In the genomic region with DNA sequence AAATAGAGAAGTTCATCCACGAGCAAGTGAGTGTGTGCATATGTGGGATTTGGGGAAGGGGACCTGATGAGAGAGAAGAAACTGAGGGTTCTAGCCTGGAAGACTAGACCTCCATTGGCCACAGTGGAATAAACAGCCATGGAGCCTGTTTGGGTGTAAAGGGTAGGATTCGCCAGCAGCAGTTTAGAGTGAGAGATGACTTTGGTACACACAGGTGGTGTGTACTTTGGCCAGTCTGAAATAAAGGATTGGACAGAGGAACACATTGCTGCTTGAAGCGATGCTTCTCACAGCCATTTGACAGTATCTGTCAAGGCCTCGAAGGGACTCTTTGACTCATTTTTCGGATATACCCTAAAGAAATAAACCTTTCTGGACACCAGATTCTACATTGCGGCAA, we compare ENCODE assay signal across 2 cellular contexts.
TF ChIP-seq lines count a peak whose summit lies in the region.

No MANE protein-coding gene starts in this region.

TF ChIP-seq in GM12878, 131 proteins besides CTCF, POLR2A, EP300 and RAD21:
- TF ChIP-seq TBL1XR1 (IDR thresholded peaks at IDR 0.05; ENCODE audit: low read depth, low read length) (no peak), DPF2 (IDR thresholded peaks at IDR 0.05) (no peak), BCL11A (IDR thresholded peaks at IDR 0.05; ENCODE audit: low read depth, low read length) (no peak), POU2F2 (IDR thresholded peaks at IDR 0.05; ENCODE audit: borderline replicate concordance, low read depth, low read length) (no peak), ZNF217 (IDR thresholded peaks at IDR 0.05) (no peak), SUPT20H (IDR thresholded peaks at IDR 0.05; ENCODE audit: borderline replicate concordance, control insufficient read depth, low read depth, low read length) (no peak), RAD51 (IDR thresholded peaks at IDR 0.05) (no peak), NR2C1 (IDR thresholded peaks at IDR 0.05) (no peak), SP1 (IDR thresholded peaks at IDR 0.05; ENCODE audit: low read depth, low read length) (no peak), JUND (IDR thresholded peaks at IDR 0.05; ENCODE audit: low read depth, low read length) (no peak), CHD1 (IDR thresholded peaks at IDR 0.05; ENCODE audit: low read depth, low read length) (no peak), RBBP5 (conservative IDR thresholded peaks at IDR 0.05) (no peak), BHLHE40 (IDR thresholded peaks at IDR 0.05; ENCODE audit: borderline replicate concordance in 1 of 2, low read depth in 2 of 2, low read length in 1 of 2) (no peak), KLF5 (IDR thresholded peaks at IDR 0.05; ENCODE audit: partially characterized antibody) (no peak), HDAC2 (IDR thresholded peaks at IDR 0.05) (no peak), IRF4 (IDR thresholded peaks at IDR 0.05; ENCODE audit: low read depth, low read length) (no peak)
- TF ChIP-seq, protein P1, sequence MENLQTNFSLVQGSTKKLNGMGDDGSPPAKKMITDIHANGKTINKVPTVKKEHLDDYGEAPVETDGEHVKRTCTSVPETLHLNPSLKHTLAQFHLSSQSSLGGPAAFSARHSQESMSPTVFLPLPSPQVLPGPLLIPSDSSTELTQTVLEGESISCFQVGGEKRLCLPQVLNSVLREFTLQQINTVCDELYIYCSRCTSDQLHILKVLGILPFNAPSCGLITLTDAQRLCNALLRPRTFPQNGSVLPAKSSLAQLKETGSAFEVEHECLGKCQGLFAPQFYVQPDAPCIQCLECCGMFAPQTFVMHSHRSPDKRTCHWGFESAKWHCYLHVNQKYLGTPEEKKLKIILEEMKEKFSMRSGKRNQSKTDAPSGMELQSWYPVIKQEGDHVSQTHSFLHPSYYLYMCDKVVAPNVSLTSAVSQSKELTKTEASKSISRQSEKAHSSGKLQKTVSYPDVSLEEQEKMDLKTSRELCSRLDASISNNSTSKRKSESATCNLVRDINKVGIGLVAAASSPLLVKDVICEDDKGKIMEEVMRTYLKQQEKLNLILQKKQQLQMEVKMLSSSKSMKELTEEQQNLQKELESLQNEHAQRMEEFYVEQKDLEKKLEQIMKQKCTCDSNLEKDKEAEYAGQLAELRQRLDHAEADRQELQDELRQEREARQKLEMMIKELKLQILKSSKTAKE (IDR thresholded peaks at IDR 0.05; ENCODE audit: low read depth, poor library complexity, severe bottlenecking) = no peak
- TF ChIP-seq, protein P2, sequence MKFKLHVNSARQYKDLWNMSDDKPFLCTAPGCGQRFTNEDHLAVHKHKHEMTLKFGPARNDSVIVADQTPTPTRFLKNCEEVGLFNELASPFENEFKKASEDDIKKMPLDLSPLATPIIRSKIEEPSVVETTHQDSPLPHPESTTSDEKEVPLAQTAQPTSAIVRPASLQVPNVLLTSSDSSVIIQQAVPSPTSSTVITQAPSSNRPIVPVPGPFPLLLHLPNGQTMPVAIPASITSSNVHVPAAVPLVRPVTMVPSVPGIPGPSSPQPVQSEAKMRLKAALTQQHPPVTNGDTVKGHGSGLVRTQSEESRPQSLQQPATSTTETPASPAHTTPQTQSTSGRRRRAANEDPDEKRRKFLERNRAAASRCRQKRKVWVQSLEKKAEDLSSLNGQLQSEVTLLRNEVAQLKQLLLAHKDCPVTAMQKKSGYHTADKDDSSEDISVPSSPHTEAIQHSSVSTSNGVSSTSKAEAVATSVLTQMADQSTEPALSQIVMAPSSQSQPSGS (IDR thresholded peaks at IDR 0.05; ENCODE audit: low read length) = no peak

TF ChIP-seq in HepG2, 621 proteins besides CTCF, POLR2A, EP300 and RAD21:
- TF ChIP-seq FOXA1 (IDR thresholded peaks at IDR 0.05) (no peak), FOXA1 (CRISPR knock-in tag; IDR thresholded peaks at IDR 0.05) (peak; percentile 52; the same call in 1 of the 2 replicates), ZNF724P (CRISPR knock-in tag; IDR thresholded peaks at IDR 0.05; ENCODE audit: borderline replicate concordance) (no peak), CBFB (CRISPR knock-in tag; IDR thresholded peaks at IDR 0.05) (no peak), ZNF644 (CRISPR knock-in tag; IDR thresholded peaks at IDR 0.05; ENCODE audit: low read depth) (peak; percentile 55; the same call in 1 of the 2 replicates), FOXA3 (CRISPR knock-in tag; IDR thresholded peaks at IDR 0.05) (peak; percentile 51; the same call in 1 of the 2 replicates), ZNF543 (CRISPR knock-in tag; IDR thresholded peaks at IDR 0.05) (0 out of 2 replicates have a peak, but pooled peaks have one; percentile 14), HNF4A (CRISPR knock-in tag; IDR thresholded peaks at IDR 0.05) (peak; percentile 60; the same call in 1 of the 2 replicates), MIXL1 (CRISPR knock-in tag; IDR thresholded peaks at IDR 0.05) (0 out of 2 replicates have a peak, but pooled peaks have one; percentile 22)
- TF ChIP-seq, protein P3, sequence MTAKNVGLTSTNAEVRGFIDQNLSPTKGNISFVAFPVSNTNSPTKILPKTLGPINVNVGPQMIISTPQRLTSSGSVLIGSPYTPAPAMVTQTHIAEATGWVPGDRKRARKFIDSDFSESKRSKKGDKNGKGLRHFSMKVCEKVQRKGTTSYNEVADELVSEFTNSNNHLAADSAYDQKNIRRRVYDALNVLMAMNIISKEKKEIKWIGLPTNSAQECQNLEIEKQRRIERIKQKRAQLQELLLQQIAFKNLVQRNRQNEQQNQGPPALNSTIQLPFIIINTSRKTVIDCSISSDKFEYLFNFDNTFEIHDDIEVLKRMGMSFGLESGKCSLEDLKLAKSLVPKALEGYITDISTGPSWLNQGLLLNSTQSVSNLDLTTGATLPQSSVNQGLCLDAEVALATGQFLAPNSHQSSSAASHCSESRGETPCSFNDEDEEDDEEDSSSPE (CRISPR knock-in tag; IDR thresholded peaks at IDR 0.05) = no peak
- TF ChIP-seq, protein P4, sequence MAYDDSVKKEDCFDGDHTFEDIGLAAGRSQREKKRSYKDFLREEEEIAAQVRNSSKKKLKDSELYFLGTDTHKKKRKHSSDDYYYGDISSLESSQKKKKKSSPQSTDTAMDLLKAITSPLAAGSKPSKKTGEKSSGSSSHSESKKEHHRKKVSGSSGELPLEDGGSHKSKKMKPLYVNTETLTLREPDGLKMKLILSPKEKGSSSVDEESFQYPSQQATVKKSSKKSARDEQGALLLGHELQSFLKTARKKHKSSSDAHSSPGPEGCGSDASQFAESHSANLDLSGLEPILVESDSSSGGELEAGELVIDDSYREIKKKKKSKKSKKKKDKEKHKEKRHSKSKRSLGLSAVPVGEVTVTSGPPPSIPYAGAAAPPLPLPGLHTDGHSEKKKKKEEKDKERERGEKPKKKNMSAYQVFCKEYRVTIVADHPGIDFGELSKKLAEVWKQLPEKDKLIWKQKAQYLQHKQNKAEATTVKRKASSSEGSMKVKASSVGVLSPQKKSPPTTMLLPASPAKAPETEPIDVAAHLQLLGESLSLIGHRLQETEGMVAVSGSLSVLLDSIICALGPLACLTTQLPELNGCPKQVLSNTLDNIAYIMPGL (CRISPR knock-in tag; IDR thresholded peaks at IDR 0.05; ENCODE audit: borderline replicate concordance in 1 of 2, low read depth in 1 of 2) = 0 out of 4 replicates have a peak, but pooled peaks of 1 of the 2 experiments have one; percentile 24
- TF ChIP-seq, protein P5, sequence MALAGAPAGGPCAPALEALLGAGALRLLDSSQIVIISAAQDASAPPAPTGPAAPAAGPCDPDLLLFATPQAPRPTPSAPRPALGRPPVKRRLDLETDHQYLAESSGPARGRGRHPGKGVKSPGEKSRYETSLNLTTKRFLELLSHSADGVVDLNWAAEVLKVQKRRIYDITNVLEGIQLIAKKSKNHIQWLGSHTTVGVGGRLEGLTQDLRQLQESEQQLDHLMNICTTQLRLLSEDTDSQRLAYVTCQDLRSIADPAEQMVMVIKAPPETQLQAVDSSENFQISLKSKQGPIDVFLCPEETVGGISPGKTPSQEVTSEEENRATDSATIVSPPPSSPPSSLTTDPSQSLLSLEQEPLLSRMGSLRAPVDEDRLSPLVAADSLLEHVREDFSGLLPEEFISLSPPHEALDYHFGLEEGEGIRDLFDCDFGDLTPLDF (CRISPR knock-in tag; IDR thresholded peaks at IDR 0.05) = 0 out of 2 replicates have a peak, but pooled peaks have one; percentile 5
TF ChIP-seq in HepG2: peak in this region for 8.
